ENCODE assay signal across 9 cellular contexts in the genomic region with DNA sequence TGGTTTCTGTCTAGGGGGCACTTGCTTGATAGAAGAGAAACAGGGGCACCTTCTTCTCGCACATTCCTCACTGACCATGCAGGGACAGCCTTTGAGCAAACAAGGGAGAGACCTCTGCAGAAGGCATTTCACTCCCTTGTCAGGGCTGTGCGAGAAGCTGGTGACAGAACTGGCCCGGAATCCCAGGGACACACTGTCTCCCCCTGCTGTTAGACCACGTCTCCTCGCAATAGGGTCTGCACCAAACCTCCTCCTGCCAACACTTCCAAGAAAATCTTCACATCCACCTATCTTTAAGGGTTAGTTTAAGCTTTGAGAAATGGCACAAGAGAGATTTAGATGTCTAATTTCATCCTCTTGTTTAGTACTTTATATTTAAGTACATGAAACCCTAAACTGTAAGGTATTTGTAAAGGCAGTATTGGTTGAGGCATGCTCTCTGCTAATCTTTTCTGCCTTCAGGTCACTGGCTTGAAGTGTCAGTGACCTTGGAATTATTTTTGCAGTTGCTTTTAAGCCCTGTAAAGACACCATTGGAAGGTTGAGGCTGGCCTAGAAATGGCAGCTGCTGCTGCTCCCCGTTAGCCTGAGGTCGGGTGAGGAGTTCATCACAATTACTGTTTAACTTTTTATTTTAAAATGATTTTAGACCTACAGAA. TPM values are rescaled to one million over a fixed set of nuclear protein-coding genes. Genes with fewer than 3 reads are reported as not detected.
DNase-seq lines count a peak whose midpoint lies in the region; ATAC-seq lines count a peak whose summit lies in the region.
"Had no signal": no experiment of that assay in that cellular context is flagged by ENCODE, and none has a peak within 500 bp of the region (broad histone marks: within the 10 kb centered on the region; RNA-seq: fewer than 3 reads in every experiment).

No MANE protein-coding gene starts in this region.

- H3K36me3 ChIP-seq in iPS DF 6.9 (ENCODE audit: control insufficient read depth, insufficient read depth, low read length) = no peaks in the 10 kb centered on the region

- H3K27ac ChIP-seq in iPS DF 6.9 (ENCODE audit: low read length) = no peak overlapping the region

- POLR2A ChIA-PET in activated CD4-positive, alpha-beta T cell treated with anti-CD3 and anti-CD28 coated beads for 36 hours (lab: Charles Lee) = interaction anchor here (0.7 kb wide), 1 partner anchor 37 kb away, joined by 5 read pairs; no protein-coding TSS in a partner anchor

- DNase-seq in activated CD4-positive, alpha-beta T cell treated with anti-CD3 and anti-CD28 coated beads for 36 hours = peak; percentile 65
- no peak for DNase-seq in activated CD4-positive, alpha-beta T cell treated with anti-CD3 and anti-CD28 coated beads for 1 hour
- DNase-seq in NCI-H1092 (lab: John Stamatoyannopoulos, UW) (peak; percentile 30), iPS DF 6.9 (ENCODE audit: low read depth, low spot score) (peak; percentile 43)
- peak; percentile 23 to 39 for DNase-seq in activated T-cell treated with anti-CD3 and anti-CD28 coated beads, Interleukin-2, amount 50 U/mL, for 72 hours
- DNase-seq in stimulated activated CD8-positive, alpha-beta memory T cell treated with anti-CD3 and anti-CD28 coated beads, Interleukin-2, amount 100 ng/mL, for 48 hours (ENCODE audit: low read depth in 2 of 2) = peak; percentile 2 to 12

- CTCF ChIA-PET in activated CD4-positive, alpha-beta T cell treated with anti-CD3 and anti-CD28 coated beads for 36 hours (lab: Charles Lee) = interaction anchor here (0.6 to 2.5 kb wide), 9 partner anchors 10 to 374 kb away, joined by 3 to 16 read pairs (median 4); no protein-coding TSS in a partner anchor

- H3K4me1 ChIP-seq in iPS DF 6.9 (ENCODE audit: control insufficient read depth, insufficient read depth, low read length) = peaks cover 2% of the 10 kb centered on the region

- no peak overlapping the region for H3K4me3 Mint-ChIP-seq in activated CD4-positive, alpha-beta T cell treated with anti-CD3 and anti-CD28 coated beads for 36 hours
- no peak overlapping the region for H3K4me3 Mint-ChIP-seq in activated T-cell treated with anti-CD3 and anti-CD28 coated beads, Interleukin-2, amount 50 U/mL, for 72 hours

- peaks cover 3% of the 10 kb centered on the region for H3K4me1 Mint-ChIP-seq in activated CD4-positive, alpha-beta T cell treated with anti-CD3 and anti-CD28 coated beads for 36 hours
- peaks cover 5% of the 10 kb centered on the region for H3K4me1 Mint-ChIP-seq in activated T-cell treated with anti-CD3 and anti-CD28 coated beads, Interleukin-2, amount 50 U/mL, for 72 hours (ENCODE audit: low read depth)

- H3K27ac Mint-ChIP-seq in activated CD4-positive, alpha-beta T cell treated with anti-CD3 and anti-CD28 coated beads for 36 hours = no peak overlapping the region
- no peak overlapping the region for H3K27ac Mint-ChIP-seq in activated T-cell treated with anti-CD3 and anti-CD28 coated beads, Interleukin-2, amount 50 U/mL, for 72 hours

- intact Hi-C loops in activated CD4-positive, alpha-beta T cell treated with anti-CD3 and anti-CD28 coated beads for 36 hours (cut with DNase I, micrococcal nuclease) = loop anchor here (1.0 to 2.0 kb wide), 2 partner anchors 70 to 71 kb away; no protein-coding TSS in a partner anchor

- no peaks in the 10 kb centered on the region for H3K36me3 Mint-ChIP-seq in activated CD4-positive, alpha-beta T cell treated with anti-CD3 and anti-CD28 coated beads for 36 hours (ENCODE audit: low read depth)
- no peaks in the 10 kb centered on the region for H3K36me3 Mint-ChIP-seq in activated T-cell treated with anti-CD3 and anti-CD28 coated beads, Interleukin-2, amount 50 U/mL, for 72 hours (ENCODE audit: insufficient read depth in 2 of 2)
- H3K36me3 Mint-ChIP-seq: activated naive CD4-positive, alpha-beta T cell treated with anti-CD3 and anti-CD28 coated beads, Interleukin-2, amount 50 U/mL, for 72 hours had no signal

- H3K9me3 ChIP-seq in iPS DF 6.9 (ENCODE audit: control insufficient read depth, insufficient read depth, low read length) = no peaks in the 10 kb centered on the region

- WGBS in iPS DF 6.9 (ENCODE audit: insufficient coverage, insufficient read length) = no CpG with 5 or more reads among the region's 7 CpGs

- no peaks in the 10 kb centered on the region for H3K9me3 Mint-ChIP-seq in activated CD4-positive, alpha-beta T cell treated with anti-CD3 and anti-CD28 coated beads for 36 hours (ENCODE audit: low read depth)
- no peaks in the 10 kb centered on the region for H3K9me3 Mint-ChIP-seq in activated T-cell treated with anti-CD3 and anti-CD28 coated beads, Interleukin-2, amount 50 U/mL, for 72 hours
- H3K9me3 Mint-ChIP-seq: activated naive CD4-positive, alpha-beta T cell treated with anti-CD3 and anti-CD28 coated beads, Interleukin-2, amount 50 U/mL, for 72 hours had no signal

- H3K27me3 Mint-ChIP-seq in activated CD4-positive, alpha-beta T cell treated with anti-CD3 and anti-CD28 coated beads for 36 hours = peaks cover 2% of the 10 kb centered on the region
- H3K27me3 Mint-ChIP-seq in activated T-cell treated with anti-CD3 and anti-CD28 coated beads, Interleukin-2, amount 50 U/mL, for 72 hours (ENCODE audit: low read depth) = peaks cover 29% of the 10 kb centered on the region

- ATAC-seq in activated CD4-positive, alpha-beta T cell treated with anti-CD3 and anti-CD28 coated beads for 36 hours = peak; percentile 55
- peak in 1 of 2 donors; percentile 43 for ATAC-seq in activated T-cell treated with anti-CD3 and anti-CD28 coated beads, Interleukin-2, amount 50 U/mL, for 72 hours (replicated peaks in 1 of 2)
- no peak for ATAC-seq in GM21360 (IDR thresholded peaks at IDR 0.05; ENCODE audit: unreplicated experiment)
- ATAC-seq in HG03097 (IDR thresholded peaks at IDR 0.05; ENCODE audit: low FRiP score, unreplicated experiment) = no peak

- no peaks in the 10 kb centered on the region for H3K27me3 ChIP-seq in iPS DF 6.9 (ENCODE audit: control insufficient read depth, insufficient read depth, low read length)

- H3K4me3 ChIP-seq in iPS DF 6.9 (ENCODE audit: low read length) = no peak overlapping the region

RNA-seq across cellular contexts. Expression of gene RBM20, which starts 37.0 kb away (rescaled TPM):
- total RNA-seq in activated CD4-positive, alpha-beta T cell treated with anti-CD3 and anti-CD28 coated beads for 36 hours = under 1 TPM; 0.05 to 0.40 TPM
- total RNA-seq in activated T-cell treated with anti-CD3 and anti-CD28 coated beads, Interleukin-2, amount 50 U/mL, for 72 hours = under 1 TPM; 0.37 to 0.72 TPM
